In the genomic region with DNA sequence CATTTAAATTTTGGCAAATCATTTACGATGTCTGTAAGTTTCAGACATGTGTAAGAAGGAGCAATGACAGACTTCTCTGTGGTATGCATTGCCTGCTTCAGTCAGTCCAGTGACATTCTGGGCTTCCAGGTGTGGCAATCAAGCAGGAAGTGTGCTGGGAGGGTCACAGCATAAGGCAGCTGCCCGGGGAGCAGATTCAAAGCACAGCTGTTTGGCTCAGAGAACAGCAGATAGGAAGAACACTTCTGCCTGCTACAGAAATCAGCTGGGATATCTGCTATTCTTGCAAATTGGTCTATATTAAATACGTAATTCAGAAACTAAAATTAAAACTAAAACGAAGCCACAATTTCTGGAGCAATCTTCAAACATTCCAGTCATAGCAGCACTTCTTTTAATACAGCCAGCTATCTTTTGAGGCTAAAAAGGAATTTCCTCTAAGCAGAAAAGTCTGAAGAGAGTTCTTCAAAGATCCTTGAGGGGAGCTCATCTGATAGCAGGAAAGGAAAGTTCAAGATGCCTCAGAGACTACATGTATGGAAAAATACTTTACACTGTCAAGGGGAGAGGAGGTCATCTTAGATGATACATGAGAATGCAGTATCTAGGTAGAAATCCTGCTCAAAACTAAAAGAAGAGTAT, we compare ENCODE assay signal across 8 cellular contexts. TPM values are rescaled to one million over a fixed set of nuclear protein-coding genes. Genes with fewer than 3 reads are reported as not detected.
DNase-seq lines count a peak whose midpoint lies in the region; ATAC-seq and TF ChIP-seq lines count a peak whose summit lies in the region.

No MANE protein-coding gene starts in this region.

- no peak overlapping the region for H3K4me3 Mint-ChIP-seq in osteocyte (ENCODE audit: unreplicated experiment)
- no peak overlapping the region for H3K4me3 Mint-ChIP-seq in naive thymus-derived CD8-positive, alpha-beta T cell

- no peaks in the 10 kb centered on the region for H3K36me3 ChIP-seq in lower lobe of right lung

- no peak overlapping the region for H3K4me3 ChIP-seq in lower lobe of right lung
- no peak overlapping the region for H3K4me3 ChIP-seq in coronary artery

- H3K27ac ChIP-seq in lower lobe of right lung (no peak overlapping the region), coronary artery (no peak overlapping the region)

- H3K27me3 Mint-ChIP-seq in osteocyte (ENCODE audit: unreplicated experiment) = no peaks in the 10 kb centered on the region
- peaks cover 0 to 4% (median 0%) of the 10 kb centered on the region in 5 donors for H3K27me3 Mint-ChIP-seq in naive thymus-derived CD8-positive, alpha-beta T cell

- H3K9me3 Mint-ChIP-seq in osteocyte (ENCODE audit: unreplicated experiment) = no peaks in the 10 kb centered on the region
- H3K9me3 Mint-ChIP-seq in naive thymus-derived CD8-positive, alpha-beta T cell = peaks cover 0 to 4% (median 0%) of the 10 kb centered on the region in 9 donors

- no peaks in the 10 kb centered on the region for H3K4me1 ChIP-seq in lower lobe of right lung

- ATAC-seq in GM19397 (IDR thresholded peaks at IDR 0.05; ENCODE audit: unreplicated experiment) (peak; percentile 99), HG03280 (IDR thresholded peaks at IDR 0.05; ENCODE audit: unreplicated experiment) (peak; percentile 90), SK-N-SH treated with all-trans-retinoic acid at 6 μM for 48 hours (peak; percentile 57), lower lobe of right lung (peak; percentile 61 to 72)
- no peak for ATAC-seq in naive thymus-derived CD8-positive, alpha-beta T cell

- intact Hi-C loops in lower lobe of right lung (cut with DNase I) = no loop called here

- H3K36me3 Mint-ChIP-seq in osteocyte (ENCODE audit: unreplicated experiment) = no peaks in the 10 kb centered on the region
- H3K36me3 Mint-ChIP-seq in naive thymus-derived CD8-positive, alpha-beta T cell = no peaks in the 10 kb centered on the region

- no peak overlapping the region for H3K27ac Mint-ChIP-seq in osteocyte (ENCODE audit: unreplicated experiment)
- H3K27ac Mint-ChIP-seq in naive thymus-derived CD8-positive, alpha-beta T cell = peak overlapping the region in 1 of 10 donors; percentile 12

- DNase-seq in EH (ENCODE audit: low read depth) = peak; percentile 43
- DNase-seq in lower lobe of right lung = no peak
- DNase-seq in coronary artery (ENCODE audit: low spot score) = no peak
- no peak for DNase-seq in osteocyte (ENCODE audit: extremely low spot score, unreplicated experiment)
- no peak for DNase-seq in naive thymus-derived CD8-positive, alpha-beta T cell

- TF ChIP-seq CTCF in lower lobe of right lung (IDR thresholded peaks at IDR 0.05) (no peak), coronary artery (IDR thresholded peaks at IDR 0.05) (no peak), osteocyte (IDR thresholded peaks at IDR 0.05) (no peak)

- H3K9me3 ChIP-seq in lower lobe of right lung = no peaks in the 10 kb centered on the region

- no peaks in the 10 kb centered on the region for H3K27me3 ChIP-seq in lower lobe of right lung (ENCODE audit: low read depth)

- peaks cover 10% of the 10 kb centered on the region for H3K4me1 Mint-ChIP-seq in osteocyte (ENCODE audit: unreplicated experiment)
- H3K4me1 Mint-ChIP-seq in naive thymus-derived CD8-positive, alpha-beta T cell = peaks cover 0 to 6% (median 4%) of the 10 kb centered on the region in 4 donors

- POLR2A ChIA-PET in naive thymus-derived CD8-positive, alpha-beta T cell (lab: Charles Lee) = no interaction called here

TF ChIP-seq in SK-N-SH treated with all-trans-retinoic acid at 6 μM for 48 hours, 23 proteins besides CTCF, POLR2A, EP300 and RAD21:
- TF ChIP-seq ZFP3 (CRISPR knock-in tag; IDR thresholded peaks at IDR 0.05) = no peak
- no peak for TF ChIP-seq OSR1 (CRISPR knock-in tag; IDR thresholded peaks at IDR 0.05)
TF ChIP-seq in SK-N-SH treated with all-trans-retinoic acid at 6 μM for 48 hours: peak in this region for 0.

RNA-seq across cellular contexts. Expression of gene GALNT7, which starts 47.4 kb away (rescaled TPM):
- 22.0 TPM for total RNA-seq in lower lobe of right lung
- total RNA-seq in osteocyte = 35.0 and 38.5 TPM in 2 replicates
- total RNA-seq in naive thymus-derived CD8-positive, alpha-beta T cell = 10 to 100 TPM; 17.5 to 18.7 TPM
- polyA plus RNA-seq in naive thymus-derived CD8-positive, alpha-beta T cell = 1 to 10 TPM; 5.6 to 8.6 (median 6.8) TPM

Comparison
In these comparisons a context has a peak if more than half of its experiments do, and no peak if none do; other contexts are left out.
1. ATAC-seq: peak in GM19397 (single experiment), HG03280 (single experiment), SK-N-SH treated with all-trans-retinoic acid at 6 μM for 48 hours (single experiment) and lower lobe of right lung (2 of 2); none in naive thymus-derived CD8-positive, alpha-beta T cell (0 of 2).